In genomic region chr9:85602742-85603141, GRCh38 we compare ENCODE assay signal across 14 cellular contexts.
DNase-seq lines count a peak whose midpoint lies in the region; ATAC-seq and TF ChIP-seq lines count a peak whose summit lies in the region.
"Had no signal": no experiment of that assay in that cellular context is flagged by ENCODE, and none has a peak within 500 bp of the region (broad histone marks: within the 10 kb centered on the region; RNA-seq: fewer than 3 reads in every experiment).

No MANE protein-coding gene starts in this region.

- no peak overlapping the region for H2AFZ ChIP-seq in PC-9

- H3F3A ChIP-seq in PC-9 (ENCODE audit: insufficient read depth, low read depth) = no peaks in the 10 kb centered on the region

- no peaks in the 10 kb centered on the region for H3K9me3 ChIP-seq in PC-9 (ENCODE audit: insufficient read depth, low read depth)

- TF ChIP-seq CTCF in WTC11 (IDR thresholded peaks at IDR 0.05) (no peak), PC-9 (conservative IDR thresholded peaks at IDR 0.05) (no peak)

- peaks cover 29% of the 10 kb centered on the region for H3K4me1 Mint-ChIP-seq in WTC11
- H3K4me1 Mint-ChIP-seq: B cell had no signal

- CTCF ChIA-PET in WTC11 (lab: Charles Lee) (no interaction called here), PC-9 (lab: Charles Lee) (no interaction called here)

- no peaks in the 10 kb centered on the region for H4K20me1 ChIP-seq in PC-9 (ENCODE audit: insufficient read depth)

- peak overlapping the region; percentile 77; the same call in 1 of the 2 replicates for H3K27ac Mint-ChIP-seq in WTC11
- H3K27ac Mint-ChIP-seq: B cell; CD4-positive, alpha-beta memory T cell had no signal

- no peaks in the 10 kb centered on the region for H3K4me1 ChIP-seq in PC-9 (replicated peaks; ENCODE audit: insufficient read depth)

- no peak overlapping the region for H3K4me3 Mint-ChIP-seq in WTC11
- H3K4me3 Mint-ChIP-seq: B cell; CD4-positive, alpha-beta memory T cell; H9 had no signal

- H3K79me2 ChIP-seq in PC-9 (ENCODE audit: low read depth) = no peaks in the 10 kb centered on the region

- no peaks in the 10 kb centered on the region for H3K27me3 ChIP-seq in PC-9 (ENCODE audit: insufficient read depth, low read depth)

- no peak overlapping the region for H3K4me3 ChIP-seq in PC-9

- H3K27me3 Mint-ChIP-seq in WTC11 (ENCODE audit: low read depth) = no peaks in the 10 kb centered on the region
- H3K27me3 Mint-ChIP-seq: B cell; CD4-positive, alpha-beta memory T cell had no signal

- no peaks in the 10 kb centered on the region for H3K9me2 ChIP-seq in PC-9 (ENCODE audit: insufficient read depth)

- H3K9me3 Mint-ChIP-seq in WTC11 = no peaks in the 10 kb centered on the region
- H3K9me3 Mint-ChIP-seq: CD4-positive, alpha-beta memory T cell; H9 had no signal

- no peaks in the 10 kb centered on the region for H3K36me3 ChIP-seq in PC-9 (ENCODE audit: low read depth)

- POLR2A ChIA-PET in WTC11 (lab: Charles Lee) (no interaction called here), PC-9 (lab: Charles Lee; ENCODE audit: unreplicated experiment) (no interaction called here)

- H3K36me3 Mint-ChIP-seq in WTC11 = no peaks in the 10 kb centered on the region; the same call in 1 of the 2 replicates

- DNase-seq in Right ventricle myocardium superior (no peak), cardiac septum (ENCODE audit: low spot score) (no peak), WTC11 (ENCODE audit: low spot score) (no peak), left ventricle myocardium superior (no peak), PC-9 (no peak)
- no peak for DNase-seq in activated T-cell treated with anti-CD3 and anti-CD28 coated beads, Interleukin-2, amount 50 U/mL, for 1 hour
- DNase-seq: C1 segment of cervical spinal cord; CD4-positive, alpha-beta memory T cell; DND-41; GDM1; GOT3; H9 had no signal

- no peak overlapping the region for H3K27ac ChIP-seq in PC-9

- no TSS peak for BruUV-seq in PC-9 (replicated peaks; lab: Mats Ljungman, UMichigan)

- ATAC-seq in Right ventricle myocardium superior (ENCODE audit: poor library complexity) = peak; percentile 34
- ATAC-seq in WTC11 = no peak
- ATAC-seq in left ventricle myocardium superior = peak; percentile 48
- ATAC-seq in HG03045 (IDR thresholded peaks at IDR 0.05; ENCODE audit: unreplicated experiment) = no peak

- intact Hi-C loops in Right ventricle myocardium superior (cut with DNase I) (no loop called here), cardiac septum (cut with DNase I) (no loop called here), left ventricle myocardium superior (cut with micrococcal nuclease) (loop anchor here (2.0 kb wide), 1 partner anchor 16 kb away; no protein-coding TSS in a partner anchor), PC-9 (cut with micrococcal nuclease; ENCODE audit: unreplicated experiment) (no loop called here)

- H3K4me2 ChIP-seq in PC-9 = no peak overlapping the region

TF ChIP-seq in WTC11, 78 proteins besides CTCF, POLR2A, EP300 and RAD21:
- no peak for TF ChIP-seq MYBL2 (CRISPR knock-in tag; IDR thresholded peaks at IDR 0.05)
- no peak for TF ChIP-seq NR1H2 (CRISPR knock-in tag; IDR thresholded peaks at IDR 0.05)
- TF ChIP-seq ATF1 (CRISPR knock-in tag; IDR thresholded peaks at IDR 0.05) = no peak
- no peak for TF ChIP-seq RORB (CRISPR knock-in tag; IDR thresholded peaks at IDR 0.05)
- TF ChIP-seq ZBTB43 (CRISPR knock-in tag; IDR thresholded peaks at IDR 0.05) = no peak
- no peak for TF ChIP-seq GTF2I (CRISPR knock-in tag; conservative IDR thresholded peaks at IDR 0.05)
- TF ChIP-seq JAZF1 (CRISPR knock-in tag; IDR thresholded peaks at IDR 0.05) = no peak
- TF ChIP-seq NFATC4 (CRISPR knock-in tag; IDR thresholded peaks at IDR 0.05) = no peak
- no peak for TF ChIP-seq IRF2 (CRISPR knock-in tag; IDR thresholded peaks at IDR 0.05; ENCODE audit: borderline replicate concordance, low read depth)
- no peak for TF ChIP-seq IRF1 (CRISPR knock-in tag; IDR thresholded peaks at IDR 0.05)
- no peak for TF ChIP-seq ARID4B (CRISPR knock-in tag; IDR thresholded peaks at IDR 0.05; ENCODE audit: borderline replicate concordance)
- no peak for TF ChIP-seq ZSCAN18 (CRISPR knock-in tag; IDR thresholded peaks at IDR 0.05)
- no peak for TF ChIP-seq NR3C1 (CRISPR knock-in tag; conservative IDR thresholded peaks at IDR 0.05; ENCODE audit: low read depth)
- TF ChIP-seq MLX (CRISPR knock-in tag; IDR thresholded peaks at IDR 0.05) = no peak

Comparison
In these comparisons a context has a peak if more than half of its experiments do, and no peak if none do; other contexts are left out.
1. ATAC-seq: peak in Right ventricle myocardium superior (single experiment) and left ventricle myocardium superior (single experiment); none in WTC11 (single experiment) and HG03045 (single experiment).